In genomic region chr2:64767670-64768425, GRCh38 we compare ENCODE assay signal across 8 cellular contexts.
DNase-seq lines count a peak whose midpoint lies in the region; ATAC-seq and TF ChIP-seq lines count a peak whose summit lies in the region.

No MANE protein-coding gene starts in this region.

- no peaks in the 10 kb centered on the region for H3F3A ChIP-seq in Loucy (ENCODE audit: low read depth)

- intact Hi-C loops in activated naive CD4-positive, alpha-beta T cell treated with anti-CD3 and anti-CD28 coated beads for 36 hours (cut with micrococcal nuclease), result loop anchor here (1.0 kb wide), 7 partner anchors 17 to 244 kb away; partner anchors contain the start of gene AFTPH

- H3K36me3 ChIP-seq in HAP-1 (replicated peaks) (no peaks in the 10 kb centered on the region), Loucy (ENCODE audit: insufficient read depth, low read length) (no peaks in the 10 kb centered on the region), SJCRH30 (no peaks in the 10 kb centered on the region), thoracic aorta (no peaks in the 10 kb centered on the region)

- ATAC-seq in thoracic aorta (ENCODE audit: insufficient number of reproducible peaks, low FRiP score, low read depth), result peak; percentile 91

- DNase-seq in GM04503 (ENCODE audit: low read depth), result peak; percentile 61
- DNase-seq in HAP-1 (ENCODE audit: low spot score in 2 of 2), result peak; percentile 81 to 87
- peak; percentile 92 to 93 for DNase-seq in SJCRH30
- DNase-seq in activated naive CD4-positive, alpha-beta T cell treated with anti-CD3 and anti-CD28 coated beads for 36 hours, result peak; percentile 85
- peak; percentile 82 for DNase-seq in germinal center (ENCODE audit: low spot score)
- peak; percentile 76 for DNase-seq in occipital lobe (lab: John Stamatoyannopoulos, UW)
- DNase-seq in thoracic aorta (ENCODE audit: low spot score), result peak; percentile 76

- CTCF ChIA-PET in activated naive CD4-positive, alpha-beta T cell treated with anti-CD3 and anti-CD28 coated beads for 36 hours (lab: Charles Lee), result interaction anchor here (0.6 to 1.5 kb wide), 9 partner anchors 17 to 122 kb away, joined by 3 to 6 read pairs (median 3); partner anchors contain the start of gene SERTAD2

- H3K4me3 ChIP-seq in HAP-1 (peak overlapping the region; percentile 51), Loucy (ENCODE audit: low read length, poor library complexity, severe bottlenecking) (peak overlapping the region; percentile 80), SJCRH30 (peak overlapping the region; percentile 68), thoracic aorta (peak overlapping the region; percentile 92)

- H3K79me2 ChIP-seq in Loucy (ENCODE audit: insufficient read depth, low read length), result no peaks in the 10 kb centered on the region

- peak overlapping the region; percentile 81 for H3K4me2 ChIP-seq in Loucy (ENCODE audit: low read depth, low read length, poor library complexity, severe bottlenecking)

- no peaks in the 10 kb centered on the region for H3K9me3 ChIP-seq in HAP-1
- no peaks in the 10 kb centered on the region for H3K9me3 ChIP-seq in Loucy (ENCODE audit: insufficient read depth, low read depth, low read length)
- no peaks in the 10 kb centered on the region for H3K9me3 ChIP-seq in SJCRH30 (replicated peaks)
- no peaks in the 10 kb centered on the region for H3K9me3 ChIP-seq in thoracic aorta

- H3K4me1 ChIP-seq in HAP-1, result peaks cover 6% of the 10 kb centered on the region; the same call in 1 of the 2 replicates
- peaks cover 20% of the 10 kb centered on the region for H3K4me1 ChIP-seq in Loucy (ENCODE audit: insufficient read depth, low read length, poor library complexity, severe bottlenecking)
- peaks cover 17% of the 10 kb centered on the region for H3K4me1 ChIP-seq in SJCRH30
- peaks cover 4 to 12% of the 10 kb centered on the region in 2 donors for H3K4me1 ChIP-seq in thoracic aorta (ENCODE audit: control insufficient read depth in 1 of 2, low read depth in 2 of 2)

- H3K27ac ChIP-seq in SJCRH30 (peak overlapping the region; percentile 86), thoracic aorta (peak overlapping the region; percentile 97 to 100)

- no peaks in the 10 kb centered on the region for H3K9me3 Mint-ChIP-seq in activated naive CD4-positive, alpha-beta T cell treated with anti-CD3 and anti-CD28 coated beads for 36 hours

- no peaks in the 10 kb centered on the region for H3K9me2 ChIP-seq in Loucy (replicated peaks; ENCODE audit: low read depth, low read length)

- no peaks in the 10 kb centered on the region for H3K27me3 Mint-ChIP-seq in activated naive CD4-positive, alpha-beta T cell treated with anti-CD3 and anti-CD28 coated beads for 36 hours (ENCODE audit: low read depth)

- H3K9ac ChIP-seq in Loucy (ENCODE audit: low read depth, low read length, poor library complexity, severe bottlenecking), result peak overlapping the region; percentile 79

- no peaks in the 10 kb centered on the region for H4K20me1 ChIP-seq in Loucy (ENCODE audit: insufficient read depth, low read length, poor library complexity, severe bottlenecking)

- peak; percentile 16; the same call in 1 of the 2 replicates for TF ChIP-seq CTCF in Loucy (conservative IDR thresholded peaks at IDR 0.05; ENCODE audit: low read length)
- TF ChIP-seq CTCF in thoracic aorta (IDR thresholded peaks at IDR 0.05), result no peak

- in situ Hi-C loops in HAP-1 (cut with MboI; ENCODE audit: low sequenced_read_pairs), result no loop called here

- H3K36me3 Mint-ChIP-seq in activated naive CD4-positive, alpha-beta T cell treated with anti-CD3 and anti-CD28 coated beads for 36 hours (ENCODE audit: low read depth), result no peaks in the 10 kb centered on the region

- H3K4me1 Mint-ChIP-seq in activated naive CD4-positive, alpha-beta T cell treated with anti-CD3 and anti-CD28 coated beads for 36 hours (ENCODE audit: low read depth), result peaks cover 26% of the 10 kb centered on the region

- peak overlapping the region; percentile 80 for H3K4me3 Mint-ChIP-seq in activated naive CD4-positive, alpha-beta T cell treated with anti-CD3 and anti-CD28 coated beads for 36 hours

- H2AFZ ChIP-seq in Loucy (ENCODE audit: low read length), result peak overlapping the region; percentile 74

- peak overlapping the region; percentile 76 for H3K27ac Mint-ChIP-seq in activated naive CD4-positive, alpha-beta T cell treated with anti-CD3 and anti-CD28 coated beads for 36 hours

- H3K27me3 ChIP-seq in HAP-1 (ENCODE audit: low read depth), result 0 out of 2 replicates have a peak, but pooled peaks cover 4% of the 10 kb centered on the region
- H3K27me3 ChIP-seq in Loucy (ENCODE audit: insufficient read depth, low read length, poor library complexity, severe bottlenecking), result no peaks in the 10 kb centered on the region
- H3K27me3 ChIP-seq in SJCRH30, result no peaks in the 10 kb centered on the region
- H3K27me3 ChIP-seq in thoracic aorta (replicated peaks; ENCODE audit: insufficient read depth), result no peaks in the 10 kb centered on the region

Comparison
In these comparisons a context has a peak if more than half of its experiments do, and no peak if none do; other contexts are left out.
1. Peak in every context shown above with its lines: DNase-seq, ATAC-seq, H3K4me3 ChIP-seq and H3K27ac ChIP-seq.